Comparison of ENCODE assay signal across 29 cellular contexts in genomic region chr9:18114559-18114958, GRCh38.
"Had no signal": no experiment of that assay in that cellular context is flagged by ENCODE, and none has a peak within 500 bp of the region (broad histone marks: within the 10 kb centered on the region; RNA-seq: fewer than 3 reads in every experiment).

No MANE protein-coding gene starts in this region.

- H3K27ac ChIP-seq: adrenal gland, body of pancreas, breast epithelium, SJCRH30, SK-N-MC had no signal

- H3K36me3 ChIP-seq: adrenal gland, breast epithelium, MG63, SJCRH30 had no signal

- H3K4me3 Mint-ChIP-seq: activated CD4-positive, alpha-beta T cell treated with anti-CD3 and anti-CD28 coated beads, Interleukin-2, amount 10 ng/mL, durations not matched to agents 24 days and 14 days; activated CD8-positive, alpha-beta T cell treated with anti-CD3 and anti-CD28 coated beads, Interleukin-2, amount 10 ng/mL, durations not matched to agents 7 days and 5 days; activated naive CD4-positive, alpha-beta T cell treated with anti-CD3 and anti-CD28 coated beads, Interleukin-2, amount 50 U/mL, for 24 hours; activated naive CD8-positive, alpha-beta T cell treated with anti-CD3 and anti-CD28 coated beads, Interleukin-2, amount 10 ng/mL, durations not matched to agents 7 days and 5 days; activated T-cell treated with anti-CD3 and anti-CD28 coated beads, Interleukin-2, amount 50 U/mL, for 24 hours had no signal

- DNase-seq: activated CD4-positive, alpha-beta T cell treated with anti-CD3 and anti-CD28 coated beads, Interleukin-2, amount 10 ng/mL, durations not matched to agents 24 days and 14 days; activated CD4-positive, alpha-beta T cell treated with anti-CD3 and anti-CD28 coated beads, Interleukin-2, amount 50 U/mL, for 48 hours; activated CD8-positive, alpha-beta T cell treated with anti-CD3 and anti-CD28 coated beads, Interleukin-2, amount 10 ng/mL, durations not matched to agents 7 days and 5 days; activated gamma-delta T cell; activated naive CD4-positive, alpha-beta T cell treated with Interleukin-2 at 50 U/mL for 16 hours; activated naive CD8-positive, alpha-beta T cell treated with anti-CD3 and anti-CD28 coated beads, Interleukin-2, amount 10 ng/mL, durations not matched to agents 7 days and 5 days; activated T-cell treated with anti-CD3 and anti-CD28 coated beads, Interleukin-2, amount 50 U/mL, for 24 hours; adrenal gland; body of pancreas; Kasumi-1; KG1; MG63; NCI-H1048; NCI-H1105 treated with DMSO at 0.1 percent for 48 hours; NCI-H1436; NCI-H1694; NCI-H1930; NCI-H2081 treated with DMSO at 0.1 percent for 48 hours; NCI-H345; NCI-H524 treated with DMSO at 0.1 percent for 48 hours; SHP77; SJCRH30; T1000 had no signal

- H3K9me3 ChIP-seq: adrenal gland, body of pancreas, breast epithelium, MG63, SJCRH30 had no signal

- H3K27me3 Mint-ChIP-seq: activated CD4-positive, alpha-beta T cell treated with anti-CD3 and anti-CD28 coated beads, Interleukin-2, amount 10 ng/mL, durations not matched to agents 24 days and 14 days; activated naive CD4-positive, alpha-beta T cell treated with anti-CD3 and anti-CD28 coated beads, Interleukin-2, amount 50 U/mL, for 24 hours; activated naive CD8-positive, alpha-beta T cell treated with anti-CD3 and anti-CD28 coated beads, Interleukin-2, amount 10 ng/mL, durations not matched to agents 7 days and 5 days; activated T-cell treated with anti-CD3 and anti-CD28 coated beads, Interleukin-2, amount 50 U/mL, for 24 hours had no signal

- H3K4me1 Mint-ChIP-seq: activated CD4-positive, alpha-beta T cell treated with anti-CD3 and anti-CD28 coated beads, Interleukin-2, amount 10 ng/mL, durations not matched to agents 24 days and 14 days; activated naive CD4-positive, alpha-beta T cell treated with anti-CD3 and anti-CD28 coated beads, Interleukin-2, amount 50 U/mL, for 24 hours; activated naive CD8-positive, alpha-beta T cell treated with anti-CD3 and anti-CD28 coated beads, Interleukin-2, amount 10 ng/mL, durations not matched to agents 7 days and 5 days had no signal

- H3K4me3 ChIP-seq: adrenal gland, body of pancreas, MG63, SJCRH30, SK-N-MC had no signal

- FAIRE-seq: astrocyte, TTC549 had no signal

- H3K4me1 ChIP-seq: adrenal gland, body of pancreas, breast epithelium, SJCRH30 had no signal

- H3K27ac Mint-ChIP-seq: activated CD4-positive, alpha-beta T cell treated with anti-CD3 and anti-CD28 coated beads, Interleukin-2, amount 10 ng/mL, durations not matched to agents 24 days and 14 days; activated CD8-positive, alpha-beta T cell treated with anti-CD3 and anti-CD28 coated beads, Interleukin-2, amount 10 ng/mL, durations not matched to agents 7 days and 5 days; activated naive CD4-positive, alpha-beta T cell treated with anti-CD3 and anti-CD28 coated beads, Interleukin-2, amount 50 U/mL, for 24 hours; activated naive CD8-positive, alpha-beta T cell treated with anti-CD3 and anti-CD28 coated beads, Interleukin-2, amount 10 ng/mL, durations not matched to agents 7 days and 5 days; activated T-cell treated with anti-CD3 and anti-CD28 coated beads, Interleukin-2, amount 50 U/mL, for 24 hours; activated T-helper 2 cell treated with anti-CD3 and anti-CD28 coated beads, Interferon-gamma antibody, Interleukin-2, Interleukin-4, amounts not matched to agents 10 μg/mL and 5 μg/mL and 100 μg/mL, durations not matched to agents 14 hours and 24 hours and 36 hours had no signal

- H3K27me3 ChIP-seq: adrenal gland, body of pancreas, breast epithelium, MG63, SJCRH30 had no signal

- H3K36me3 Mint-ChIP-seq: activated naive CD4-positive, alpha-beta T cell treated with anti-CD3 and anti-CD28 coated beads, Interleukin-2, amount 50 U/mL, for 24 hours; activated naive CD8-positive, alpha-beta T cell treated with anti-CD3 and anti-CD28 coated beads, Interleukin-2, amount 10 ng/mL, durations not matched to agents 7 days and 5 days had no signal

- H3K9me3 Mint-ChIP-seq: activated CD4-positive, alpha-beta T cell treated with anti-CD3 and anti-CD28 coated beads, Interleukin-2, amount 10 ng/mL, durations not matched to agents 24 days and 14 days; activated naive CD4-positive, alpha-beta T cell treated with anti-CD3 and anti-CD28 coated beads, Interleukin-2, amount 50 U/mL, for 24 hours had no signal
